ENCODE assay signal across 9 cellular contexts in the genomic region with DNA sequence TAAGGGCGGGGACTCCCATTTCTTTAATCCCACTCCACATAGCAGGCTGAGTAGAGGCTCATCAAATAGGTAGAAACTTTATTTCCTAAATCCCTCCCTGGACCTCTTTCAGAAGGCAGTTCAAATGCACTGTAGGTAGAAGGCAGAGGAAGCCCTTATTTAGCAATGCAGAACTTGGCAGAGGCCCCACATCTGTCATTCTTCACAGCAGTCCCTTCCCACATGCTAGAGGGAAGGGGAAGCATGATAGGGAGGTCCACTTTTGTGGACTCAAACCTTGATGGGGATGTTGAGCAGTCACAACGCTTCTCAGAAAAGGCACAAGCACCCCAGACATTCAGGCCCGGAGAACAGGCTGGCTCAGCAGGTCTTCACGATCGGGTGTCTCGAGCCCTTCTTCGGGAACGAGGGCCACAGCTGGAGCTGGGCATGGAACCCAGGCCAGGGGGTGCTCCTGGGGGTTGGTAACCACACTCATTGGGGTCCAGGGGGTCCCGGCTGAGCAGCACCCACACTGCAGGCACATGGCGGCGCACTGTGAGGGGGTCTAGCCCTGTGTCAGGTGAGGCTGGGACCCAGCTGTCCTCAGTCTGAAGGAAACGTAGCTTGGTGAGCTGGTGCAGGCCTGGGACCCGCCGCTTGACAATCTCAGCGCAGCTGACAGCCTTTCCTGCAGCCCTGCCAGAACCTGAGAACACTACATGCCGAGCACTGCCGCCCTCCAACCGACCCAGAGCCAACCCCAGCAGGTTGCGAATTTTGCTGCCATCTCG. TPM values are rescaled to one million over a fixed set of nuclear protein-coding genes. Genes with fewer than 3 reads are reported as not detected.
DNase-seq lines count a peak whose midpoint lies in the region; ATAC-seq and TF ChIP-seq lines count a peak whose summit lies in the region.
"Had no signal": no experiment of that assay in that cellular context is flagged by ENCODE, and none has a peak within 500 bp of the region (broad histone marks: within the 10 kb centered on the region; RNA-seq: fewer than 3 reads in every experiment).

No MANE protein-coding gene starts in this region.

- H3K4me1 Mint-ChIP-seq in central memory CD8-positive, alpha-beta T cell = peaks cover 31% of the 10 kb centered on the region

- H3K9me3 ChIP-seq in Karpas-422 (ENCODE audit: low read length) (no peaks in the 10 kb centered on the region), muscle layer of duodenum (ENCODE audit: control insufficient read depth in 1 of 2, low read length in 2 of 2) (no peaks in the 10 kb centered on the region)

- no peaks in the 10 kb centered on the region for H4K20me1 ChIP-seq in Karpas-422 (ENCODE audit: insufficient read depth, low read depth, low read length)

- no peaks in the 10 kb centered on the region for H3K9me3 Mint-ChIP-seq in central memory CD8-positive, alpha-beta T cell
- H3K9me3 Mint-ChIP-seq: memory B cell had no signal

- H3K4me1 ChIP-seq in Karpas-422 (ENCODE audit: low read length) (peaks cover 24% of the 10 kb centered on the region), muscle layer of duodenum (ENCODE audit: control insufficient read depth in 1 of 2, insufficient read depth in 2 of 2, low read length in 2 of 2) (peaks cover 12 to 24% of the 10 kb centered on the region in 2 donors)

- no peak overlapping the region for H3K27ac Mint-ChIP-seq in central memory CD8-positive, alpha-beta T cell (ENCODE audit: low read depth)

- peak overlapping the region; percentile 95 for H3K4me2 ChIP-seq in Karpas-422 (ENCODE audit: low read depth, low read length, poor library complexity, severe bottlenecking)

- H3K27me3 ChIP-seq in Karpas-422 (ENCODE audit: low read length) (no peaks in the 10 kb centered on the region), muscle layer of duodenum (ENCODE audit: low read depth, low read length) (no peaks in the 10 kb centered on the region)

- H2AFZ ChIP-seq in Karpas-422 (ENCODE audit: low read length) = no peak overlapping the region

- peak overlapping the region; percentile 99 for H3K9ac ChIP-seq in Karpas-422 (ENCODE audit: low read length)

- no peak for ATAC-seq in central memory CD8-positive, alpha-beta T cell (replicated peaks; ENCODE audit: extremely low read depth, poor library complexity, severe bottlenecking)

- H3K36me3 Mint-ChIP-seq in central memory CD8-positive, alpha-beta T cell (ENCODE audit: insufficient read depth) = peaks cover 8% of the 10 kb centered on the region
- H3K36me3 Mint-ChIP-seq: memory B cell had no signal

- H3K9me2 ChIP-seq in Karpas-422 (replicated peaks; ENCODE audit: insufficient read depth, low read length) = no peaks in the 10 kb centered on the region

- peaks cover 12% of the 10 kb centered on the region for H3K79me2 ChIP-seq in Karpas-422 (ENCODE audit: low read length)

- no peak for TF ChIP-seq CTCF in C4-2B (conservative IDR thresholded peaks at IDR 0.05)

- H3K27me3 Mint-ChIP-seq in central memory CD8-positive, alpha-beta T cell = no peaks in the 10 kb centered on the region
- H3K27me3 Mint-ChIP-seq: memory B cell had no signal

- DNase-seq in Karpas-422 (peak; percentile 41), NCI-H1105 (lab: John Stamatoyannopoulos, UW) (no peak), NCI-H2171 (lab: John Stamatoyannopoulos, UW) (no peak), GM19240 (ENCODE audit: insufficient read length, low spot score) (no peak), NCI-H1092 treated with DMSO at 0.1 percent for 48 hours (lab: John Stamatoyannopoulos, UW) (no peak)
- no peak for DNase-seq in central memory CD8-positive, alpha-beta T cell (ENCODE audit: low spot score in 2 of 2)

- peak overlapping the region; percentile 88 for H3K4me3 Mint-ChIP-seq in central memory CD8-positive, alpha-beta T cell

- no peaks in the 10 kb centered on the region for H3K36me3 ChIP-seq in Karpas-422 (ENCODE audit: insufficient read depth, low read length)
- peaks cover 14 to 21% of the 10 kb centered on the region in 2 donors for H3K36me3 ChIP-seq in muscle layer of duodenum (ENCODE audit: control insufficient read depth in 1 of 2, insufficient read depth in 2 of 2, low read length in 2 of 2)

- H3K4me3 ChIP-seq in Karpas-422 (ENCODE audit: low read length) = peak overlapping the region; percentile 100
- H3K4me3 ChIP-seq in muscle layer of duodenum (ENCODE audit: low read depth in 1 of 2, low read length in 2 of 2) = peak overlapping the region; percentile 69 to 82

- H3K27ac ChIP-seq in C4-2B (peak overlapping the region; percentile 90), Karpas-422 (ENCODE audit: low read length) (no peak overlapping the region), muscle layer of duodenum (ENCODE audit: low read length) (no peak overlapping the region)

RNA-seq across cellular contexts. Expression of a gene that starts 1.3 kb away (rescaled TPM):
- total RNA-seq in Karpas-422 (2014; rRNA removed; shearing (Covaris generic); ENCODE audit: low replicate concordance) = 40.3 and 62.0 TPM in 2 replicates

RNA-seq across cellular contexts. Expression of a gene that starts 9.7 kb away (rescaled TPM):
- total RNA-seq in Karpas-422 (2014; rRNA removed; shearing (Covaris generic); ENCODE audit: low replicate concordance) = 75.9 and 98.9 TPM in 2 replicates

RNA-seq across cellular contexts. Expression of a gene that starts 18.2 kb away (rescaled TPM):
- total RNA-seq in Karpas-422 (2014; rRNA removed; shearing (Covaris generic); ENCODE audit: low replicate concordance) = 0.48 TPM in 1 of 2 replicates, not detected in the other

RNA-seq across cellular contexts. Expression of a gene that starts 21.1 kb away (rescaled TPM):
- total RNA-seq in Karpas-422 (2014; rRNA removed; shearing (Covaris generic); ENCODE audit: low replicate concordance) = not detected in 2 replicates

RNA-seq across cellular contexts. Expression of a gene that starts 27.0 kb away (rescaled TPM):
- total RNA-seq in Karpas-422 (2014; rRNA removed; shearing (Covaris generic); ENCODE audit: low replicate concordance) = 78.2 and 120 TPM in 2 replicates
